ENCODE assay signal across 13 cellular contexts in genomic region chr10:123584419-123584775, GRCh38.
"Had no signal": no experiment of that assay in that cellular context is flagged by ENCODE, and none has a peak within 500 bp of the region (broad histone marks: within the 10 kb centered on the region; RNA-seq: fewer than 3 reads in every experiment).

No MANE protein-coding gene starts in this region.

- H3K36me3 Mint-ChIP-seq: memory B cell, natural killer cell had no signal

- H3K9me3 Mint-ChIP-seq: activated T-cell treated with anti-CD3 and anti-CD28 coated beads, Interleukin-2, amount 50 U/mL, for 4 hours; memory B cell; natural killer cell had no signal

- ATAC-seq: activated T-cell treated with anti-CD3 and anti-CD28 coated beads, Interleukin-2, amount 50 U/mL, for 4 hours; natural killer cell had no signal

- H3K36me3 ChIP-seq: gastrocnemius medialis, stomach, thoracic aorta had no signal

- H3K9me3 ChIP-seq: gastrocnemius medialis, stomach, thoracic aorta had no signal

- H3K27ac ChIP-seq: gastrocnemius medialis had no signal

- H3K4me3 Mint-ChIP-seq: activated T-cell treated with anti-CD3 and anti-CD28 coated beads, Interleukin-2, amount 50 U/mL, for 4 hours; memory B cell; natural killer cell had no signal

- H3K4me1 Mint-ChIP-seq: natural killer cell had no signal

- FAIRE-seq: astrocyte, bronchial epithelial cell had no signal

- H3K27ac Mint-ChIP-seq: memory B cell, natural killer cell, progenitor cell of endocrine pancreas had no signal

- H3K4me3 ChIP-seq: stomach had no signal

- DNase-seq: activated effector memory CD4-positive, alpha-beta T cell treated with Interleukin-2 at 50 U/mL for 16 hours; activated naive CD4-positive, alpha-beta T cell treated with anti-CD3 and anti-CD28 coated beads, Interleukin-2, amount 50 U/mL, for 16 hours; activated T-cell treated with anti-CD3 and anti-CD28 coated beads, Interleukin-2, amount 50 U/mL, for 4 hours; natural killer cell; T-helper 1 cell; T1000 had no signal
